In genomic region chr5:131649160-131649559, GRCh38 we compare ENCODE assay signal across 14 cellular contexts.
"Had no signal": no experiment of that assay in that cellular context is flagged by ENCODE, and none has a peak within 500 bp of the region (broad histone marks: within the 10 kb centered on the region; RNA-seq: fewer than 3 reads in every experiment).

No MANE protein-coding gene starts in this region.

- ATAC-seq: activated CD4-positive, alpha-beta T cell treated with anti-CD3 and anti-CD28 coated beads for 36 hours; activated T-cell treated with anti-CD3 and anti-CD28 coated beads, Interleukin-2, amount 50 U/mL, for 4 hours; body of pancreas; natural killer cell treated with Interleukin-12 subunit alpha and Interleukin-12 subunit beta and Interleukin-15 and Interleukin-18, amount 100 ng/mL, for 72 hours had no signal

- H3K4me2 ChIP-seq: smooth muscle cell had no signal

- H3K4me3 ChIP-seq: body of pancreas, left ventricle myocardium inferior, right atrium auricular region, smooth muscle cell had no signal

- H3K9me3 ChIP-seq: body of pancreas, left ventricle myocardium inferior, right atrium auricular region had no signal

- H3K27ac ChIP-seq: body of pancreas, epithelial cell of prostate, left ventricle myocardium inferior, right atrium auricular region had no signal

- H3K4me1 ChIP-seq: left ventricle myocardium inferior, right atrium auricular region had no signal

- H3K27me3 ChIP-seq: body of pancreas, right atrium auricular region had no signal

- DNase-seq: activated CD4-positive, alpha-beta memory T cell treated with anti-CD3 and anti-CD28 coated beads for 36 hours; activated CD4-positive, alpha-beta T cell treated with anti-CD3 and anti-CD28 coated beads for 36 hours; activated effector memory CD4-positive, alpha-beta T cell treated with Interleukin-2 at 50 U/mL for 16 hours; activated T-cell treated with anti-CD3 and anti-CD28 coated beads, Interleukin-2, amount 50 U/mL, for 4 hours; body of pancreas; effector memory CD4-positive, alpha-beta T cell; islet precursor cell; left ventricle myocardium inferior; mesendoderm; stimulated activated CD4-positive, alpha-beta T cell treated with anti-CD3 and anti-CD28 coated beads, Interleukin-4, amount 100 ng/mL, for 4 hours had no signal
